Comparison of ENCODE assay signal across 26 cellular contexts in genomic region chr2:178976351-178976750, GRCh38.
"Had no signal": no experiment of that assay in that cellular context is flagged by ENCODE, and none has a peak within 500 bp of the region (broad histone marks: within the 10 kb centered on the region; RNA-seq: fewer than 3 reads in every experiment).

No MANE protein-coding gene starts in this region.

- H3K27me3 ChIP-seq: brain microvascular endothelial cell, esophagus muscularis mucosa, foreskin keratinocyte, gastrocnemius medialis, heart left ventricle had no signal

- DNase-seq: activated B cell treated with CpG ODN at 0.5 μM for 24 hours; activated CD4-positive, alpha-beta T cell treated with anti-CD3 and anti-CD28 coated beads for 48 hours; activated CD4-positive, alpha-beta T cell treated with anti-CD3 and anti-CD28 coated beads, Interleukin-2, amount 50 U/mL, for 1 hour; activated CD4-positive, alpha-beta T cell treated with anti-CD3 and anti-CD28 coated beads, Interleukin-2, amount 50 U/mL, for 48 hours; activated CD8-positive, alpha-beta memory T cell treated with anti-CD3 and anti-CD28 coated beads for 24 hours; activated CD8-positive, alpha-beta T cell treated with anti-CD3 and anti-CD28 coated beads for 36 hours; activated effector memory CD4-positive, alpha-beta T cell treated with Interleukin-2 at 50 U/mL for 16 hours; activated gamma-delta T cell treated with Interleukin-2 at 50 U/mL for 16 hours; activated naive CD4-positive, alpha-beta T cell treated with anti-CD3 and anti-CD28 coated beads, Interleukin-2, amount 50 U/mL, for 16 hours; activated naive CD4-positive, alpha-beta T cell treated with Interleukin-2 at 50 U/mL for 16 hours; activated T-cell treated with anti-CD3 and anti-CD28 coated beads, Interleukin-2, amount 50 U/mL, for 4 hours; amniotic stem cell; anterior cingulate cortex; brain microvascular endothelial cell; effector CD4-positive, alpha-beta T cell; effector memory CD8-positive, alpha-beta T cell; erythroblast; foreskin keratinocyte; gastrocnemius medialis; glutamatergic neuron; heart left ventricle; T-helper 17 cell; T1000; WERI-Rb-1 had no signal

- H3K4me1 ChIP-seq: esophagus muscularis mucosa, foreskin keratinocyte, gastrocnemius medialis, heart left ventricle had no signal

- H3K27ac ChIP-seq: brain microvascular endothelial cell, coronary artery, esophagus muscularis mucosa, foreskin keratinocyte, gastrocnemius medialis, heart left ventricle, WERI-Rb-1 had no signal

- H3K36me3 ChIP-seq: brain microvascular endothelial cell, esophagus muscularis mucosa, gastrocnemius medialis, WERI-Rb-1 had no signal

- H3K4me3 ChIP-seq: coronary artery, esophagus muscularis mucosa, gastrocnemius medialis, heart left ventricle had no signal

- H3K9me3 ChIP-seq: esophagus muscularis mucosa, gastrocnemius medialis, heart left ventricle had no signal
